In genomic region chr5:109468737-109469420, GRCh38 we compare ENCODE assay signal across 8 cellular contexts. TPM values are rescaled to one million over a fixed set of nuclear protein-coding genes. Genes with fewer than 3 reads are reported as not detected.
A peak's percentile ranks its signal among the peaks of the same experiment; 100 is the strongest.
DNase-seq lines count a peak whose midpoint lies in the region; ATAC-seq and TF ChIP-seq lines count a peak whose summit lies in the region.

No MANE protein-coding gene starts in this region.

- H3K27ac ChIP-seq in CD4-positive, CD25-positive, alpha-beta regulatory T cell (ENCODE audit: insufficient read depth, low read length, poor library complexity, severe bottlenecking), result no peak overlapping the region

- peak; percentile 86 for TF ChIP-seq CTCF in choroid plexus epithelial cell (conservative IDR thresholded peaks at IDR 0.05; ENCODE audit: low read depth, low read length)

- H3K4me1 Mint-ChIP-seq in CD4-positive, CD25-positive, alpha-beta regulatory T cell, result peaks cover 0 to 5% (median 4%) of the 10 kb centered on the region in 4 donors

- peak; percentile 66 to 67 for ATAC-seq in CD4-positive, CD25-positive, alpha-beta regulatory T cell (ENCODE audit: low read depth in 2 of 2)
- ATAC-seq in GM19351 (IDR thresholded peaks at IDR 0.05; ENCODE audit: unreplicated experiment) (peak; percentile 97), HG03439 (IDR thresholded peaks at IDR 0.05; ENCODE audit: unreplicated experiment) (peak; percentile 96), left lobe of liver (peak; percentile 99)

- H3K36me3 ChIP-seq in CD4-positive, CD25-positive, alpha-beta regulatory T cell (ENCODE audit: control insufficient read depth, insufficient read depth, low read length), result no peaks in the 10 kb centered on the region

- H3K27me3 Mint-ChIP-seq in CD4-positive, CD25-positive, alpha-beta regulatory T cell, result peaks cover 24% of the 10 kb centered on the region

- no peak overlapping the region for H3K27ac Mint-ChIP-seq in CD4-positive, CD25-positive, alpha-beta regulatory T cell

- H3K9me3 Mint-ChIP-seq in CD4-positive, CD25-positive, alpha-beta regulatory T cell, result no peaks in the 10 kb centered on the region

- peaks cover 3% of the 10 kb centered on the region for H3K27me3 ChIP-seq in CD4-positive, CD25-positive, alpha-beta regulatory T cell (ENCODE audit: control insufficient read depth, insufficient read depth, low read length)

- peak; percentile 39 to 76 (median 51) for DNase-seq in CD4-positive, CD25-positive, alpha-beta regulatory T cell
- DNase-seq in NCI-H460 (ENCODE audit: extremely low read depth, low read depth) (peak; percentile 92), choroid plexus epithelial cell (ENCODE audit: low read depth) (peak; percentile 98), left lobe of liver (ENCODE audit: low spot score) (peak; percentile 94)
- DNase-seq in activated CD4-positive, alpha-beta T cell treated with anti-CD3 and anti-CD28 coated beads for 24 hours (ENCODE audit: low read depth in 2 of 2), result peak; percentile 32 to 65
- peak; percentile 74 for DNase-seq in stimulated activated CD4-positive, alpha-beta T cell treated with anti-CD3 and anti-CD28 coated beads, Interleukin-4, amount 100 ng/mL, for 24 hours

- H3K4me3 Mint-ChIP-seq in CD4-positive, CD25-positive, alpha-beta regulatory T cell, result no peak overlapping the region

- H3K9me3 ChIP-seq in CD4-positive, CD25-positive, alpha-beta regulatory T cell (ENCODE audit: control insufficient read depth in 2 of 2, low read length in 2 of 2), result no peaks in the 10 kb centered on the region

- no peaks in the 10 kb centered on the region for H3K36me3 Mint-ChIP-seq in CD4-positive, CD25-positive, alpha-beta regulatory T cell

- no peak overlapping the region for H3K4me3 ChIP-seq in CD4-positive, CD25-positive, alpha-beta regulatory T cell (ENCODE audit: low read depth, low read length)
- H3K4me3 ChIP-seq in choroid plexus epithelial cell (ENCODE audit: low read depth, low read length), result no peak overlapping the region

- H3K4me1 ChIP-seq in CD4-positive, CD25-positive, alpha-beta regulatory T cell (ENCODE audit: control insufficient read depth, insufficient read depth, low read length, poor library complexity, severe bottlenecking), result no peaks in the 10 kb centered on the region

RNA-seq across cellular contexts. Expression of gene PJA2, which starts 59.1 kb away (rescaled TPM):
- total RNA-seq in CD4-positive, CD25-positive, alpha-beta regulatory T cell, result 73.7 TPM
- polyA plus RNA-seq in CD4-positive, CD25-positive, alpha-beta regulatory T cell, result 10 to 100 TPM; 56.5 to 65.7 (median 60.6) TPM
- total RNA-seq in NCI-H460 (2014; rRNA removed; shearing (Covaris generic)), result 46.3 and 50.8 TPM in 2 replicates
- 22.5 and 36.8 TPM in 2 replicates for polyA plus RNA-seq in NCI-H460 (2014; cell fraction: nucleus; rRNA removed)
- 38.9 TPM for total RNA-seq in left lobe of liver
